3 cellular contexts compared by ENCODE assay signal in the genomic region with DNA sequence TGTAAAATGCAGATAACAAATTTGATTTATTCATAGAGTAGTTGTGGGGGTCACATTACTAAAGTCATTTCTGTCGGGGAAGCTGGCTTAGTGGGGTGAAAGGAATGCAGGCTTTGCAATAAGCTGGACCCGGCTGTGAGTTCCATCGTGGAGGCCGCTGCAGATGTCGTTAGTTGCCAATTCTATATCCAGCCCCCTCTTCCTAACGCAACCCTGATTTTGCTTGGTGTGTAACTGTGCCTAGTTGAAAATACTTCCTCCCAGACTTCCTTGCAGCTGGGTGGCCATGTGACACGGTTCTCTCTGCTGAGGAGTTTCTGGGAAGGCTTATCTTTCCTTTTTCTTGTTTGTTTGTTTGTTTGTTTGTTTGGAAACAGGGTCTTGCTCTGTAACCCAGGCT.
A peak's percentile ranks its signal among the peaks of the same experiment; 100 is the strongest.
TF ChIP-seq lines count a peak whose summit lies in the region.

No MANE protein-coding gene starts in this region.

TF ChIP-seq in SK-N-SH, 30 proteins besides CTCF, POLR2A, EP300 and RAD21:
- no peak for TF ChIP-seq TEAD4 (IDR thresholded peaks at IDR 0.05; ENCODE audit: borderline replicate concordance, insufficient read depth)
- TF ChIP-seq RCOR1 (IDR thresholded peaks at IDR 0.05; ENCODE audit: low read length), result no peak
- TF ChIP-seq MEF2A (IDR thresholded peaks at IDR 0.05; ENCODE audit: borderline replicate concordance, low read depth), result no peak
- TF ChIP-seq, protein P1, sequence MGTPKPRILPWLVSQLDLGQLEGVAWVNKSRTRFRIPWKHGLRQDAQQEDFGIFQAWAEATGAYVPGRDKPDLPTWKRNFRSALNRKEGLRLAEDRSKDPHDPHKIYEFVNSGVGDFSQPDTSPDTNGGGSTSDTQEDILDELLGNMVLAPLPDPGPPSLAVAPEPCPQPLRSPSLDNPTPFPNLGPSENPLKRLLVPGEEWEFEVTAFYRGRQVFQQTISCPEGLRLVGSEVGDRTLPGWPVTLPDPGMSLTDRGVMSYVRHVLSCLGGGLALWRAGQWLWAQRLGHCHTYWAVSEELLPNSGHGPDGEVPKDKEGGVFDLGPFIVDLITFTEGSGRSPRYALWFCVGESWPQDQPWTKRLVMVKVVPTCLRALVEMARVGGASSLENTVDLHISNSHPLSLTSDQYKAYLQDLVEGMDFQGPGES (IDR thresholded peaks at IDR 0.05; ENCODE audit: low read depth, low read length), result no peak
- no peak for TF ChIP-seq TCF12 (IDR thresholded peaks at IDR 0.05)
- TF ChIP-seq CHD2 (IDR thresholded peaks at IDR 0.05; ENCODE audit: low read length, partially characterized antibody), result no peak
- TF ChIP-seq, protein P2, sequence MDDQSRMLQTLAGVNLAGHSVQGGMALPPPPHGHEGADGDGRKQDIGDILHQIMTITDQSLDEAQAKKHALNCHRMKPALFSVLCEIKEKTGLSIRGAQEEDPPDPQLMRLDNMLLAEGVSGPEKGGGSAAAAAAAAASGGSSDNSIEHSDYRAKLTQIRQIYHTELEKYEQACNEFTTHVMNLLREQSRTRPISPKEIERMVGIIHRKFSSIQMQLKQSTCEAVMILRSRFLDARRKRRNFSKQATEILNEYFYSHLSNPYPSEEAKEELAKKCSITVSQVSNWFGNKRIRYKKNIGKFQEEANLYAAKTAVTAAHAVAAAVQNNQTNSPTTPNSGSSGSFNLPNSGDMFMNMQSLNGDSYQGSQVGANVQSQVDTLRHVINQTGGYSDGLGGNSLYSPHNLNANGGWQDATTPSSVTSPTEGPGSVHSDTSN (IDR thresholded peaks at IDR 0.05), result no peak
- no peak for TF ChIP-seq TAF1 (IDR thresholded peaks at IDR 0.05; ENCODE audit: borderline replicate concordance, low read depth, low read length)
- TF ChIP-seq SMC3 (IDR thresholded peaks at IDR 0.05; ENCODE audit: low read depth, low read length), result no peak
- TF ChIP-seq RFX5 (IDR thresholded peaks at IDR 0.05; ENCODE audit: low read length), result no peak
- TF ChIP-seq FOXJ3 (CRISPR knock-in tag; IDR thresholded peaks at IDR 0.05), result no peak
- TF ChIP-seq, protein P3, sequence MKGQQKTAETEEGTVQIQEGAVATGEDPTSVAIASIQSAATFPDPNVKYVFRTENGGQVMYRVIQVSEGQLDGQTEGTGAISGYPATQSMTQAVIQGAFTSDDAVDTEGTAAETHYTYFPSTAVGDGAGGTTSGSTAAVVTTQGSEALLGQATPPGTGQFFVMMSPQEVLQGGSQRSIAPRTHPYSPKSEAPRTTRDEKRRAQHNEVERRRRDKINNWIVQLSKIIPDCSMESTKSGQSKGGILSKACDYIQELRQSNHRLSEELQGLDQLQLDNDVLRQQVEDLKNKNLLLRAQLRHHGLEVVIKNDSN (IDR thresholded peaks at IDR 0.05; ENCODE audit: borderline replicate concordance, low read depth), result no peak
- no peak for TF ChIP-seq GABPA (IDR thresholded peaks at IDR 0.05; ENCODE audit: low read depth)
- no peak for TF ChIP-seq SIN3A (IDR thresholded peaks at IDR 0.05; ENCODE audit: borderline replicate concordance, low read depth, low read length)
- TF ChIP-seq POLR2AphosphoS5 (IDR thresholded peaks at IDR 0.05; ENCODE audit: low read depth, low read length), result no peak
- no peak for TF ChIP-seq FOSL2 (IDR thresholded peaks at IDR 0.05; ENCODE audit: borderline replicate concordance, low read depth)

TF ChIP-seq in SK-N-SH treated with all-trans-retinoic acid at 6 μM for 48 hours, 23 proteins besides CTCF, POLR2A, EP300 and RAD21:
- TF ChIP-seq OSR1 (CRISPR knock-in tag; IDR thresholded peaks at IDR 0.05) (no peak), GLIS3 (CRISPR knock-in tag; IDR thresholded peaks at IDR 0.05) (no peak), ARNTL (CRISPR knock-in tag; IDR thresholded peaks at IDR 0.05; ENCODE audit: borderline replicate concordance, low read depth) (no peak), ZNF8 (CRISPR knock-in tag; IDR thresholded peaks at IDR 0.05) (no peak), CSDC2 (CRISPR knock-in tag; IDR thresholded peaks at IDR 0.05) (no peak), PPARA (CRISPR knock-in tag; IDR thresholded peaks at IDR 0.05; ENCODE audit: borderline replicate concordance) (no peak), ISL1 (CRISPR knock-in tag; IDR thresholded peaks at IDR 0.05) (no peak), ZNF70 (CRISPR knock-in tag; IDR thresholded peaks at IDR 0.05) (no peak), ZFP30 (CRISPR knock-in tag; IDR thresholded peaks at IDR 0.05) (no peak)

TF ChIP-seq in GM12878, 131 proteins besides CTCF, POLR2A, EP300 and RAD21:
- TF ChIP-seq, protein P4, sequence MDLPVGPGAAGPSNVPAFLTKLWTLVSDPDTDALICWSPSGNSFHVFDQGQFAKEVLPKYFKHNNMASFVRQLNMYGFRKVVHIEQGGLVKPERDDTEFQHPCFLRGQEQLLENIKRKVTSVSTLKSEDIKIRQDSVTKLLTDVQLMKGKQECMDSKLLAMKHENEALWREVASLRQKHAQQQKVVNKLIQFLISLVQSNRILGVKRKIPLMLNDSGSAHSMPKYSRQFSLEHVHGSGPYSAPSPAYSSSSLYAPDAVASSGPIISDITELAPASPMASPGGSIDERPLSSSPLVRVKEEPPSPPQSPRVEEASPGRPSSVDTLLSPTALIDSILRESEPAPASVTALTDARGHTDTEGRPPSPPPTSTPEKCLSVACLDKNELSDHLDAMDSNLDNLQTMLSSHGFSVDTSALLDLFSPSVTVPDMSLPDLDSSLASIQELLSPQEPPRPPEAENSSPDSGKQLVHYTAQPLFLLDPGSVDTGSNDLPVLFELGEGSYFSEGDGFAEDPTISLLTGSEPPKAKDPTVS (IDR thresholded peaks at IDR 0.05; ENCODE audit: low read depth, low read length), result no peak
- TF ChIP-seq HDAC6 (IDR thresholded peaks at IDR 0.05; ENCODE audit: unreplicated experiment), result no peak
- TF ChIP-seq POLR2AphosphoS5 (IDR thresholded peaks at IDR 0.05; ENCODE audit: low read length), result peak; percentile 53; the same call in 1 of the 2 replicates
- TF ChIP-seq, protein P5, sequence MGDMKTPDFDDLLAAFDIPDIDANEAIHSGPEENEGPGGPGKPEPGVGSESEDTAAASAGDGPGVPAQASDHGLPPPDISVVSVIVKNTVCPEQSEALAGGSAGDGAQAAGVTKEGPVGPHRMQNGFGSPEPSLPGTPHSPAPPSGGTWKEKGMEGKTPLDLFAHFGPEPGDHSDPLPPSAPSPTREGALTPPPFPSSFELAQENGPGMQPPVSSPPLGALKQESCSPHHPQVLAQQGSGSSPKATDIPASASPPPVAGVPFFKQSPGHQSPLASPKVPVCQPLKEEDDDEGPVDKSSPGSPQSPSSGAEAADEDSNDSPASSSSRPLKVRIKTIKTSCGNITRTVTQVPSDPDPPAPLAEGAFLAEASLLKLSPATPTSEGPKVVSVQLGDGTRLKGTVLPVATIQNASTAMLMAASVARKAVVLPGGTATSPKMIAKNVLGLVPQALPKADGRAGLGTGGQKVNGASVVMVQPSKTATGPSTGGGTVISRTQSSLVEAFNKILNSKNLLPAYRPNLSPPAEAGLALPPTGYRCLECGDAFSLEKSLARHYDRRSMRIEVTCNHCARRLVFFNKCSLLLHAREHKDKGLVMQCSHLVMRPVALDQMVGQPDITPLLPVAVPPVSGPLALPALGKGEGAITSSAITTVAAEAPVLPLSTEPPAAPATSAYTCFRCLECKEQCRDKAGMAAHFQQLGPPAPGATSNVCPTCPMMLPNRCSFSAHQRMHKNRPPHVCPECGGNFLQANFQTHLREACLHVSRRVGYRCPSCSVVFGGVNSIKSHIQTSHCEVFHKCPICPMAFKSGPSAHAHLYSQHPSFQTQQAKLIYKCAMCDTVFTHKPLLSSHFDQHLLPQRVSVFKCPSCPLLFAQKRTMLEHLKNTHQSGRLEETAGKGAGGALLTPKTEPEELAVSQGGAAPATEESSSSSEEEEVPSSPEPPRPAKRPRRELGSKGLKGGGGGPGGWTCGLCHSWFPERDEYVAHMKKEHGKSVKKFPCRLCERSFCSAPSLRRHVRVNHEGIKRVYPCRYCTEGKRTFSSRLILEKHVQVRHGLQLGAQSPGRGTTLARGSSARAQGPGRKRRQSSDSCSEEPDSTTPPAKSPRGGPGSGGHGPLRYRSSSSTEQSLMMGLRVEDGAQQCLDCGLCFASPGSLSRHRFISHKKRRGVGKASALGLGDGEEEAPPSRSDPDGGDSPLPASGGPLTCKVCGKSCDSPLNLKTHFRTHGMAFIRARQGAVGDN (IDR thresholded peaks at IDR 0.05), result no peak
- TF ChIP-seq MYB (IDR thresholded peaks at IDR 0.05; ENCODE audit: borderline replicate concordance, low read depth, low read length), result no peak
- no peak for TF ChIP-seq CHD2 (IDR thresholded peaks at IDR 0.05; ENCODE audit: borderline replicate concordance, low read depth, low read length)
- no peak for TF ChIP-seq SUZ12 (IDR thresholded peaks at IDR 0.05; ENCODE audit: unreplicated experiment)
- TF ChIP-seq IKZF1 (conservative IDR thresholded peaks at IDR 0.05), result no peak
- no peak for TF ChIP-seq STAT3 (IDR thresholded peaks at IDR 0.05; ENCODE audit: low read depth, low read length)
- TF ChIP-seq, protein P6, sequence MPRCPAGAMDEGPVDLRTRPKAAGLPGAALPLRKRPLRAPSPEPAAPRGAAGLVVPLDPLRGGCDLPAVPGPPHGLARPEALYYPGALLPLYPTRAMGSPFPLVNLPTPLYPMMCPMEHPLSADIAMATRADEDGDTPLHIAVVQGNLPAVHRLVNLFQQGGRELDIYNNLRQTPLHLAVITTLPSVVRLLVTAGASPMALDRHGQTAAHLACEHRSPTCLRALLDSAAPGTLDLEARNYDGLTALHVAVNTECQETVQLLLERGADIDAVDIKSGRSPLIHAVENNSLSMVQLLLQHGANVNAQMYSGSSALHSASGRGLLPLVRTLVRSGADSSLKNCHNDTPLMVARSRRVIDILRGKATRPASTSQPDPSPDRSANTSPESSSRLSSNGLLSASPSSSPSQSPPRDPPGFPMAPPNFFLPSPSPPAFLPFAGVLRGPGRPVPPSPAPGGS (IDR thresholded peaks at IDR 0.05; ENCODE audit: borderline replicate concordance, insufficient read depth, low read depth, low read length, poor library complexity, severe bottlenecking), result peak; percentile 10
- no peak for TF ChIP-seq TAF1 (IDR thresholded peaks at IDR 0.05; ENCODE audit: borderline replicate concordance, low read depth, low read length)
- TF ChIP-seq SREBF1 (IDR thresholded peaks at IDR 0.05; ENCODE audit: low read length), result no peak
- no peak for TF ChIP-seq STAT1 (conservative IDR thresholded peaks at IDR 0.05)
- TF ChIP-seq MEF2A (IDR thresholded peaks at IDR 0.05; ENCODE audit: insufficient read depth, low read depth, low read length), result no peak
- TF ChIP-seq ESRRA (IDR thresholded peaks at IDR 0.05; ENCODE audit: low read length), result no peak
- TF ChIP-seq, protein P7, sequence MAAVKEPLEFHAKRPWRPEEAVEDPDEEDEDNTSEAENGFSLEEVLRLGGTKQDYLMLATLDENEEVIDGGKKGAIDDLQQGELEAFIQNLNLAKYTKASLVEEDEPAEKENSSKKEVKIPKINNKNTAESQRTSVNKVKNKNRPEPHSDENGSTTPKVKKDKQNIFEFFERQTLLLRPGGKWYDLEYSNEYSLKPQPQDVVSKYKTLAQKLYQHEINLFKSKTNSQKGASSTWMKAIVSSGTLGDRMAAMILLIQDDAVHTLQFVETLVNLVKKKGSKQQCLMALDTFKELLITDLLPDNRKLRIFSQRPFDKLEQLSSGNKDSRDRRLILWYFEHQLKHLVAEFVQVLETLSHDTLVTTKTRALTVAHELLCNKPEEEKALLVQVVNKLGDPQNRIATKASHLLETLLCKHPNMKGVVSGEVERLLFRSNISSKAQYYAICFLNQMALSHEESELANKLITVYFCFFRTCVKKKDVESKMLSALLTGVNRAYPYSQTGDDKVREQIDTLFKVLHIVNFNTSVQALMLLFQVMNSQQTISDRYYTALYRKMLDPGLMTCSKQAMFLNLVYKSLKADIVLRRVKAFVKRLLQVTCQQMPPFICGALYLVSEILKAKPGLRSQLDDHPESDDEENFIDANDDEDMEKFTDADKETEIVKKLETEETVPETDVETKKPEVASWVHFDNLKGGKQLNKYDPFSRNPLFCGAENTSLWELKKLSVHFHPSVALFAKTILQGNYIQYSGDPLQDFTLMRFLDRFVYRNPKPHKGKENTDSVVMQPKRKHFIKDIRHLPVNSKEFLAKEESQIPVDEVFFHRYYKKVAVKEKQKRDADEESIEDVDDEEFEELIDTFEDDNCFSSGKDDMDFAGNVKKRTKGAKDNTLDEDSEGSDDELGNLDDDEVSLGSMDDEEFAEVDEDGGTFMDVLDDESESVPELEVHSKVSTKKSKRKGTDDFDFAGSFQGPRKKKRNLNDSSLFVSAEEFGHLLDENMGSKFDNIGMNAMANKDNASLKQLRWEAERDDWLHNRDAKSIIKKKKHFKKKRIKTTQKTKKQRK (IDR thresholded peaks at IDR 0.05; ENCODE audit: low read depth, low read length), result no peak
- TF ChIP-seq POLR2AphosphoS2 (IDR thresholded peaks at IDR 0.05; ENCODE audit: low read depth, low read length), result peak; percentile 29; the same call in 1 of the 2 replicates
TF ChIP-seq in GM12878: peak in this region for 3.
